28 cellular contexts compared by ENCODE assay signal in the genomic region with DNA sequence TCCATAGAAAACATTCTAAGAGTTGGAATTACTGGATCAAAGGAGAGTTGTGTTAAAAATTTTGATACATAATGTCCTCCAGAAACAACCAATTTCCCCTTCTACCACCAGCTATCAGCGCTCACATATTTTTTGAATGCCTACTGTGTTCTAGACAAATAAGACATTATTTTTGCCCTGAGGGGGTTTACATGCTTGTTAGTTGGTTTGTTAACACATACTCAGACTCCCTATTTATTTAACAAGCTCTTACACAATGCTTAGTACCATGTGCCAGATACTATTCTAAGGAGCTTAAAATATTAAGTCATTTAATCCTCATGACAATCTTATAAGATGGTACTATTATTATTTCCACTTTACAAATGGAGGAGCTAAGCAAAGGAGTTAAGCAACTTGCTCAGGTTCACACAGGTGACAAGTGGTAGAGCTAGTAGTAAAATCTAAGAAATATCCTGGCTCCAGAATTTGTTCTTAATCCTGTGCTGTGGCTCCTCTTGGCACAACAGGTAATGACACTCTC.
"Had no signal": no experiment of that assay in that cellular context is flagged by ENCODE, and none has a peak within 500 bp of the region (broad histone marks: within the 10 kb centered on the region; RNA-seq: fewer than 3 reads in every experiment).

No MANE protein-coding gene starts in this region.

- ATAC-seq: left colon; left lung; lower lobe of right lung; naive thymus-derived CD8-positive, alpha-beta T cell; stimulated activated naive CD8-positive, alpha-beta T cell treated with anti-CD3 and anti-CD28 coated beads, Interleukin-15, amount 100 ng/mL, for 72 hours had no signal

- H3K27ac Mint-ChIP-seq: immature natural killer cell; nephron; progenitor cell of endocrine pancreas; stimulated activated memory B cell treated with anti-CD40 and anti-IgM and Interleukin-4, amounts not matched to agents 10 μg/mL and 1 μg/mL and 100 μg/mL, for 72 hours; type B pancreatic cell had no signal

- H3K9me3 Mint-ChIP-seq: immature natural killer cell, type B pancreatic cell had no signal

- H3K4me2 ChIP-seq: smooth muscle cell had no signal

- H3K27me3 ChIP-seq: left lung, neutrophil, ovary, right atrium auricular region, right lobe of liver, tibial nerve, uterus had no signal

- H3K36me3 Mint-ChIP-seq: immature natural killer cell; naive thymus-derived CD8-positive, alpha-beta T cell; stimulated activated memory B cell treated with anti-CD40 and anti-IgM and Interleukin-4, amounts not matched to agents 10 μg/mL and 1 μg/mL and 100 μg/mL, for 72 hours; type B pancreatic cell had no signal

- H3K4me1 ChIP-seq: left lung, lower lobe of right lung, right atrium auricular region, right lobe of liver, tibial nerve, uterus had no signal

- DNase-seq: hypothalamus; immature natural killer cell; kidney; left colon; left lung; lower lobe of right lung; mammary epithelial cell; mesenchymal stem cell; naive thymus-derived CD8-positive, alpha-beta T cell; ovary; right lobe of liver; stimulated activated CD4-positive, alpha-beta T cell treated with anti-CD3 and anti-CD28 coated beads, Interleukin-1b, Interleukin-23, amount 100 ng/mL, for 48 hours; stimulated activated CD4-positive, alpha-beta T cell treated with anti-CD3 and anti-CD28 coated beads, Interleukin-2, amount 100 ng/mL, for 48 hours; stimulated activated CD4-positive, alpha-beta T cell treated with anti-CD3 and anti-CD28 coated beads, Interleukin-4, amount 100 ng/mL, for 4 hours; stimulated activated CD8-positive, alpha-beta memory T cell treated with anti-CD3 and anti-CD28 coated beads, Interleukin-4, amount 100 ng/mL, for 48 hours; stimulated activated naive CD4-positive, alpha-beta T cell treated with Interleukin-2 at 50 U/mL for 16 hours; stimulated activated naive CD8-positive, alpha-beta T cell treated with anti-CD3 and anti-CD28 coated beads, Interleukin-15, amount 100 ng/mL, for 72 hours; substantia nigra; uterus had no signal

- H3K4me3 Mint-ChIP-seq: immature natural killer cell; naive thymus-derived CD8-positive, alpha-beta T cell; nephron; neural crest cell; stimulated activated memory B cell treated with anti-CD40 and anti-IgM and Interleukin-4, amounts not matched to agents 10 μg/mL and 1 μg/mL and 100 μg/mL, for 72 hours; stimulated activated naive CD8-positive, alpha-beta T cell treated with anti-CD3 and anti-CD28 coated beads, Interleukin-15, amount 100 ng/mL, for 72 hours; type B pancreatic cell had no signal

- H3K27me3 Mint-ChIP-seq: progenitor cell of endocrine pancreas; stimulated activated naive CD8-positive, alpha-beta T cell treated with anti-CD3 and anti-CD28 coated beads, Interleukin-15, amount 100 ng/mL, for 72 hours had no signal

- H3K36me3 ChIP-seq: left lung, lower lobe of right lung, neutrophil, ovary, right atrium auricular region, right lobe of liver, tibial nerve, uterus had no signal

- H3K4me1 Mint-ChIP-seq: immature natural killer cell; naive thymus-derived CD8-positive, alpha-beta T cell; neural crest cell; stimulated activated memory B cell treated with anti-CD40 and anti-IgM and Interleukin-4, amounts not matched to agents 10 μg/mL and 1 μg/mL and 100 μg/mL, for 72 hours; stimulated activated naive CD8-positive, alpha-beta T cell treated with anti-CD3 and anti-CD28 coated beads, Interleukin-15, amount 100 ng/mL, for 72 hours had no signal

- H3K4me3 ChIP-seq: left lung, lower lobe of right lung, ovary, right atrium auricular region, right lobe of liver, smooth muscle cell, tibial nerve, uterus had no signal

- H3K27ac ChIP-seq: left lung, lower lobe of right lung, neutrophil, ovary, right atrium auricular region, right lobe of liver, tibial nerve, uterus had no signal
